In the genomic region with DNA sequence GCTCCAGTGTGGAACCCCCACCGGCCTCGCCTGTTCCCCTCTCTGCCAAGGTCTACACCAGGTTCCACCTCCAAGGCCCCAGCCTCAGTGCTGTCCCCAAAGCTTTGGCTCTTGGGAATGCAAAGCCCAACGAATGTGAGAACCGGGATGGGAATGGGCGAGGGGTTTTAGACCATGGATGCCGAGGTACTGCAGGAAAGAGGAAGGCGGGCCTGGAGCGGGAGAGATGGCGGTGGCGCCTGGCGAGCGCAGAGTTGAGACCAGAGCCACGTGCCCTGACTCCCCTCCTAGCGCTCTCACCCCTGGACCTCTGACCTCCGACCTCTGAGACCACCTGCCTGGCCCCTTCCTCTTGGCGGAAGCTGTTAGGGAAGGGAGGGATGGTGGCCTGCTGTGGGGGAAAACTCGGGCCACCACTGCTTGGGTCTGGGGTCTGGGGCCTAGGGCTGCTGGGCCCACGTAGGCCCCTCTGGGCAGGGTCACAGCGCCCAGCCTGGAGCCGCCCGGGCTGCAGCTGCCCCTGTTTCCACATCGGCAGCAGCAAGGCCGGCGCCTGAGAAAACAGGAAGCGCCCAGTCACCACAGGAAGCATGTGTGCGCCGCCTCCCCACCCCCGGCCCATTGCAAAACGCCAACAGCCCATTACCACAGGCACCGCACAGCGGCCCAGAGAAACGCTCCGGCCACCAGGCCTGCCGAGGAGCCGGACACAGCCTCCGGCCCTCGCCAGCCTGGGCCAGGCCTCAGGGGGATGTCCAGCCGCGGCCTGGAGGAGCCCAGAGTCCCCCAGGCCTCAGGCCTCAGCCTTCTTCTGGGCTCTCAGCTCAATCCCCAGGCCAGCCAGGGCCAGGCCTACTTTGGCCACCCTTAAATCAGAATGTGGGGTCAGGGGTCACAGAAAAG, we compare ENCODE assay signal across 9 cellular contexts.
DNase-seq lines count a peak whose midpoint lies in the region; ATAC-seq and TF ChIP-seq lines count a peak whose summit lies in the region.
"Had no signal": no experiment of that assay in that cellular context is flagged by ENCODE, and none has a peak within 500 bp of the region (broad histone marks: within the 10 kb centered on the region; RNA-seq: fewer than 3 reads in every experiment).

No MANE protein-coding gene starts in this region.

- H3K27me3 Mint-ChIP-seq in activated naive CD4-positive, alpha-beta T cell treated with anti-CD3 and anti-CD28 coated beads, Interleukin-2, amount 10 ng/mL, durations not matched to agents 7 days and 5 days: peaks cover 3% of the 10 kb centered on the region

- peak overlapping the region; percentile 72 for H3K9ac ChIP-seq in OCI-LY1 (ENCODE audit: low read length)

- peak overlapping the region; percentile 88 for H3K27ac ChIP-seq in OCI-LY1 (ENCODE audit: low read depth, low read length, poor library complexity, severe bottlenecking)
- H3K27ac ChIP-seq in layer of hippocampus (ENCODE audit: low read depth, low read length): peak overlapping the region; percentile 83
- H3K27ac ChIP-seq: SJSA1 had no signal

- DNase-seq in activated naive CD4-positive, alpha-beta T cell treated with anti-CD3 and anti-CD28 coated beads, Interleukin-2, amount 10 ng/mL, durations not matched to agents 7 days and 5 days: peak; percentile 72
- peak; percentile 39 for DNase-seq in stimulated activated CD8-positive, alpha-beta memory T cell treated with anti-CD3 and anti-CD28 coated beads, Interleukin-4, amount 100 ng/mL, for 24 hours (ENCODE audit: low read depth)
- no peak for DNase-seq in NCI-H187 treated with DMSO at 0.1 percent for 48 hours (lab: John Stamatoyannopoulos, UW)
- no peak for DNase-seq in NCI-H1694 treated with DMSO at 0.1 percent for 48 hours (lab: John Stamatoyannopoulos, UW)
- DNase-seq in retina: no peak

- no peaks in the 10 kb centered on the region for H3K9me2 ChIP-seq in OCI-LY1 (ENCODE audit: low read depth, low read length)

- peak overlapping the region; percentile 53 for H3K4me2 ChIP-seq in OCI-LY1 (ENCODE audit: low read length)

- peak overlapping the region; percentile 35 for H3K4me3 Mint-ChIP-seq in activated naive CD4-positive, alpha-beta T cell treated with anti-CD3 and anti-CD28 coated beads, Interleukin-2, amount 10 ng/mL, durations not matched to agents 7 days and 5 days

- H3K79me2 ChIP-seq in OCI-LY1 (ENCODE audit: insufficient read depth, low read length): no peaks in the 10 kb centered on the region

- H3K9me3 Mint-ChIP-seq in activated naive CD4-positive, alpha-beta T cell treated with anti-CD3 and anti-CD28 coated beads, Interleukin-2, amount 10 ng/mL, durations not matched to agents 7 days and 5 days: no peaks in the 10 kb centered on the region

- H4K20me1 ChIP-seq in OCI-LY1 (ENCODE audit: insufficient read depth, low read length): no peaks in the 10 kb centered on the region

- H3K4me1 Mint-ChIP-seq in activated naive CD4-positive, alpha-beta T cell treated with anti-CD3 and anti-CD28 coated beads, Interleukin-2, amount 10 ng/mL, durations not matched to agents 7 days and 5 days: peaks cover 56% of the 10 kb centered on the region

- peaks cover 53% of the 10 kb centered on the region for H3K4me1 ChIP-seq in OCI-LY1 (ENCODE audit: insufficient read depth, low read length, severe bottlenecking)

- no peak for TF ChIP-seq CTCF in OCI-LY1 (IDR thresholded peaks at IDR 0.05; ENCODE audit: low read length)

- CTCF ChIA-PET in activated naive CD4-positive, alpha-beta T cell treated with anti-CD3 and anti-CD28 coated beads, Interleukin-2, amount 10 ng/mL, durations not matched to agents 7 days and 5 days (lab: Charles Lee): interaction anchor here (1.0 to 1.1 kb wide), 2 partner anchors 17 to 20 kb away, joined by 4 read pairs; no protein-coding TSS in a partner anchor

- peak; percentile 84 for ATAC-seq in GM19463 (IDR thresholded peaks at IDR 0.05; ENCODE audit: unreplicated experiment)

- H3K27ac Mint-ChIP-seq in activated naive CD4-positive, alpha-beta T cell treated with anti-CD3 and anti-CD28 coated beads, Interleukin-2, amount 10 ng/mL, durations not matched to agents 7 days and 5 days: peak overlapping the region; percentile 94

- no peaks in the 10 kb centered on the region for H3K9me3 ChIP-seq in OCI-LY1 (ENCODE audit: low read length)
- H3K9me3 ChIP-seq: SJSA1 had no signal

- H3K4me3 ChIP-seq in OCI-LY1 (ENCODE audit: low read depth, low read length, poor library complexity, severe bottlenecking): peak overlapping the region; percentile 32
- H3K4me3 ChIP-seq: SJSA1 had no signal

- no peaks in the 10 kb centered on the region for H3K36me3 Mint-ChIP-seq in activated naive CD4-positive, alpha-beta T cell treated with anti-CD3 and anti-CD28 coated beads, Interleukin-2, amount 10 ng/mL, durations not matched to agents 7 days and 5 days

- H2AFZ ChIP-seq in OCI-LY1 (ENCODE audit: low read length): no peak overlapping the region

- no peaks in the 10 kb centered on the region for H3K36me3 ChIP-seq in OCI-LY1 (ENCODE audit: insufficient read depth, low read length)
- H3K36me3 ChIP-seq: SJSA1 had no signal

- H3F3A ChIP-seq in OCI-LY1 (ENCODE audit: insufficient read depth, low read length): no peaks in the 10 kb centered on the region

- H3K27me3 ChIP-seq in OCI-LY1 (ENCODE audit: insufficient read depth, low read length) (no peaks in the 10 kb centered on the region), layer of hippocampus (ENCODE audit: control insufficient read depth, insufficient read depth, low read length) (no peaks in the 10 kb centered on the region)
- H3K27me3 ChIP-seq: SJSA1 had no signal

Comparison
In these comparisons a context has a peak if more than half of its experiments do, and no peak if none do; other contexts are left out.
1. DNase-seq: peak in activated naive CD4-positive, alpha-beta T cell treated with anti-CD3 and anti-CD28 coated beads, Interleukin-2, amount 10 ng/mL, durations not matched to agents 7 days and 5 days (single experiment) and stimulated activated CD8-positive, alpha-beta memory T cell treated with anti-CD3 and anti-CD28 coated beads, Interleukin-4, amount 100 ng/mL, for 24 hours (single experiment); none in NCI-H187 treated with DMSO at 0.1 percent for 48 hours (single experiment), NCI-H1694 treated with DMSO at 0.1 percent for 48 hours (single experiment) and retina (single experiment).